ENCODE assay signal across 19 cellular contexts in the genomic region with DNA sequence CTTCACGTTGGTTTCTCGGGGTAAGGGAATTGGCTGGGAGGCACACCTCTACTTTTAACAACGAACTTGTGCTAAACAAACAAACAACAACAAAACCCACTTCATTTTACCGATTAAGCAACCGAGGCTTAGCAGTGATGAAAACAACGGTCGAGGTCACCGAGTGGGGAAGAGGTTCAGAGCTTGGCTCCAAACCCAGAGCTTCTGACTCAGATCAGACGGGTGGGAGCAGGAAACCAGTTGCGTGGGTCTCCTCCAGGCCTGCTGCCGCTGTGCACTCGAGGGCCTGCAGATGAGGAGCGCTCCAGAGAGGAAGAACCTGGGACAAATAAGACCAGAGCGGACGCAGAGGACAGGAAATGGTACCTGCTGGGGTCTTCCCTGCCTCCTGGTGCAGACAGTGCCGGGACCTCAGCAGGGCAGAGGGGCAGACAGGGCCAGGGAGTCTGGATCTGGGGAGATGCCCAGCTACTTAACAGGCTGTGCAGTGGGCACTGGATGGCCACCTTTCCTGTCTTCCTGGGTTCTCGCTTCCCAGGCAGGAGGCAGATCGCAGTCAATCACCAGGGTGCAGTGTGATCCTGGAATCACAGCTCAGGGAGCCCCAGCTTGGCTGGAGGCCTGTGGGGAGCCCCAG.
DNase-seq lines count a peak whose midpoint lies in the region; ATAC-seq and TF ChIP-seq lines count a peak whose summit lies in the region.
"Had no signal": no experiment of that assay in that cellular context is flagged by ENCODE, and none has a peak within 500 bp of the region (broad histone marks: within the 10 kb centered on the region; RNA-seq: fewer than 3 reads in every experiment).

No MANE protein-coding gene starts in this region.

- no peaks in the 10 kb centered on the region for H3K4me1 ChIP-seq in upper lobe of left lung

- H3K9me3 Mint-ChIP-seq in activated CD8-positive, alpha-beta memory T cell treated with anti-CD3 and anti-CD28 coated beads, Interleukin-2, amount 10 ng/mL, durations not matched to agents 7 days and 5 days (ENCODE audit: low read depth): peaks cover 9% of the 10 kb centered on the region

- H3K27ac Mint-ChIP-seq in activated CD8-positive, alpha-beta memory T cell treated with anti-CD3 and anti-CD28 coated beads, Interleukin-2, amount 10 ng/mL, durations not matched to agents 7 days and 5 days: no peak overlapping the region
- H3K27ac Mint-ChIP-seq: mesothelial cell of epicardium, T-helper 17 cell had no signal

- H3K27me3 Mint-ChIP-seq in activated CD8-positive, alpha-beta memory T cell treated with anti-CD3 and anti-CD28 coated beads, Interleukin-2, amount 10 ng/mL, durations not matched to agents 7 days and 5 days: peaks cover 41% of the 10 kb centered on the region

- H3K4me3 Mint-ChIP-seq in activated CD8-positive, alpha-beta memory T cell treated with anti-CD3 and anti-CD28 coated beads, Interleukin-2, amount 10 ng/mL, durations not matched to agents 7 days and 5 days: no peak overlapping the region
- H3K4me3 Mint-ChIP-seq: central memory CD8-positive, alpha-beta T cell; mesothelial cell of epicardium; neural crest cell; T-helper 17 cell had no signal

- peak overlapping the region; percentile 49 for H3K27ac ChIP-seq in RWPE1
- no peak overlapping the region for H3K27ac ChIP-seq in upper lobe of left lung

- POLR2A ChIA-PET in RWPE1 (lab: Yijun Ruan, JAX; ENCODE audit: low non-redundant PET): no interaction called here

- H3K36me3 ChIP-seq in upper lobe of left lung: no peaks in the 10 kb centered on the region
- H3K36me3 ChIP-seq: BLaER1 treated with 17β-estradiol and CSF1 and Interleukin-3, amounts not matched to agents 10 nM and 100 nM had no signal

- ATAC-seq in activated CD8-positive, alpha-beta memory T cell treated with anti-CD3 and anti-CD28 coated beads, Interleukin-2, amount 10 ng/mL, durations not matched to agents 7 days and 5 days: no peak
- ATAC-seq in upper lobe of left lung (ENCODE audit: low FRiP score in 2 of 2): peak; percentile 15 to 73
- ATAC-seq: T-helper 17 cell had no signal

- TF ChIP-seq CTCF in RWPE1 (conservative IDR thresholded peaks at IDR 0.05; ENCODE audit: low read depth) (no peak), fibroblast of villous mesenchyme (IDR thresholded peaks at IDR 0.05; ENCODE audit: insufficient read depth, low read depth, low read length) (no peak), upper lobe of left lung (IDR thresholded peaks at IDR 0.05) (no peak)

- CTCF ChIA-PET in activated CD8-positive, alpha-beta memory T cell treated with anti-CD3 and anti-CD28 coated beads, Interleukin-2, amount 10 ng/mL, durations not matched to agents 7 days and 5 days (lab: Charles Lee): no interaction called here
- CTCF ChIA-PET in RWPE1 (lab: Yijun Ruan, JAX): interaction anchor here (0.6 kb wide), 1 partner anchor 366 kb away, joined by 4 read pairs; no protein-coding TSS in a partner anchor

- no peaks in the 10 kb centered on the region for H3K27me3 ChIP-seq in upper lobe of left lung
- H3K27me3 ChIP-seq: BLaER1 treated with 17β-estradiol and CSF1 and Interleukin-3, amounts not matched to agents 10 nM and 100 nM had no signal

- H3K4me1 Mint-ChIP-seq in activated CD8-positive, alpha-beta memory T cell treated with anti-CD3 and anti-CD28 coated beads, Interleukin-2, amount 10 ng/mL, durations not matched to agents 7 days and 5 days: no peaks in the 10 kb centered on the region
- H3K4me1 Mint-ChIP-seq: central memory CD8-positive, alpha-beta T cell; mesothelial cell of epicardium; neural crest cell; T-helper 17 cell had no signal

- H3K36me3 Mint-ChIP-seq in activated CD8-positive, alpha-beta memory T cell treated with anti-CD3 and anti-CD28 coated beads, Interleukin-2, amount 10 ng/mL, durations not matched to agents 7 days and 5 days: peaks cover 6% of the 10 kb centered on the region
- H3K36me3 Mint-ChIP-seq: mesothelial cell of epicardium had no signal

- peak; percentile 47 for DNase-seq in activated CD8-positive, alpha-beta memory T cell treated with anti-CD3 and anti-CD28 coated beads for 24 hours
- no peak for DNase-seq in activated CD8-positive, alpha-beta memory T cell treated with anti-CD3 and anti-CD28 coated beads, Interleukin-2, amount 10 ng/mL, durations not matched to agents 7 days and 5 days
- DNase-seq in RWPE1 (ENCODE audit: low spot score) (no peak), fibroblast of villous mesenchyme (ENCODE audit: low read depth) (peak; percentile 62), upper lobe of left lung (no peak), NCI-H774 (lab: John Stamatoyannopoulos, UW) (no peak), DMS 273 treated with DMSO at 0.1 percent for 48 hours (lab: John Stamatoyannopoulos, UW) (no peak), DMS79 (lab: John Stamatoyannopoulos, UW) (no peak)
- DNase-seq: DMS153, hippocampal formation, kidney, NCI-H1694 treated with DMSO at 0.1 percent for 48 hours, NCI-H345, SIG-M5, T-helper 17 cell had no signal

- peaks cover 0 to 11% (median 9%) of the 10 kb centered on the region in 4 donors for H3K9me3 ChIP-seq in upper lobe of left lung

- TF ChIP-seq EP300 in upper lobe of left lung (IDR thresholded peaks at IDR 0.05): no peak

- 84 to 92% methylated on average over 18 of the region's 18 CpGs for WGBS in upper lobe of left lung, 2 donors

- TF ChIP-seq POLR2A in upper lobe of left lung (IDR thresholded peaks at IDR 0.05): no peak

- H3K4me3 ChIP-seq in fibroblast of villous mesenchyme (ENCODE audit: low read depth, low read length) (no peak overlapping the region), upper lobe of left lung (no peak overlapping the region)
- H3K4me3 ChIP-seq: BLaER1 treated with 17β-estradiol and CSF1 and Interleukin-3, amounts not matched to agents 10 nM and 100 nM had no signal

Comparison
In these comparisons a context has a peak if more than half of its experiments do, and no peak if none do; other contexts are left out.
1. DNase-seq: peak in activated CD8-positive, alpha-beta memory T cell treated with anti-CD3 and anti-CD28 coated beads for 24 hours (single experiment) and fibroblast of villous mesenchyme (single experiment); none in activated CD8-positive, alpha-beta memory T cell treated with anti-CD3 and anti-CD28 coated beads, Interleukin-2, amount 10 ng/mL, durations not matched to agents 7 days and 5 days (single experiment), RWPE1 (single experiment), upper lobe of left lung (0 of 2), NCI-H774 (single experiment), DMS 273 treated with DMSO at 0.1 percent for 48 hours (single experiment) and DMS79 (single experiment).